1 cellular context compared by ENCODE assay signal in genomic region chr3:20380310-20380709, GRCh38.
TF ChIP-seq lines count a peak whose summit lies in the region.

No MANE protein-coding gene starts in this region.

TF ChIP-seq in K562, 482 proteins besides CTCF, POLR2A, EP300 and RAD21 (continued from another document):
- no peak for TF ChIP-seq COPS2 (conservative IDR thresholded peaks at IDR 0.05)
- no peak for TF ChIP-seq MGA (IDR thresholded peaks at IDR 0.05)
- TF ChIP-seq HMGN3 (IDR thresholded peaks at IDR 0.05; ENCODE audit: borderline replicate concordance, extremely low read depth, insufficient read length, low read depth, low read length): no peak
- no peak for TF ChIP-seq ZNF57 (CRISPR knock-in tag; IDR thresholded peaks at IDR 0.05)
- TF ChIP-seq AFF4 (CRISPR knock-in tag; IDR thresholded peaks at IDR 0.05): no peak
- no peak for TF ChIP-seq CXXC5 (CRISPR knock-in tag; IDR thresholded peaks at IDR 0.05)
- no peak for TF ChIP-seq TAF1 (IDR thresholded peaks at IDR 0.05; ENCODE audit: control insufficient read depth, extremely low read depth, insufficient read depth, low read length, severe bottlenecking)
- no peak for TF ChIP-seq E2F5 (CRISPR knock-in tag; IDR thresholded peaks at IDR 0.05)
